Comparison of ENCODE assay signal across 7 cellular contexts in the genomic region with DNA sequence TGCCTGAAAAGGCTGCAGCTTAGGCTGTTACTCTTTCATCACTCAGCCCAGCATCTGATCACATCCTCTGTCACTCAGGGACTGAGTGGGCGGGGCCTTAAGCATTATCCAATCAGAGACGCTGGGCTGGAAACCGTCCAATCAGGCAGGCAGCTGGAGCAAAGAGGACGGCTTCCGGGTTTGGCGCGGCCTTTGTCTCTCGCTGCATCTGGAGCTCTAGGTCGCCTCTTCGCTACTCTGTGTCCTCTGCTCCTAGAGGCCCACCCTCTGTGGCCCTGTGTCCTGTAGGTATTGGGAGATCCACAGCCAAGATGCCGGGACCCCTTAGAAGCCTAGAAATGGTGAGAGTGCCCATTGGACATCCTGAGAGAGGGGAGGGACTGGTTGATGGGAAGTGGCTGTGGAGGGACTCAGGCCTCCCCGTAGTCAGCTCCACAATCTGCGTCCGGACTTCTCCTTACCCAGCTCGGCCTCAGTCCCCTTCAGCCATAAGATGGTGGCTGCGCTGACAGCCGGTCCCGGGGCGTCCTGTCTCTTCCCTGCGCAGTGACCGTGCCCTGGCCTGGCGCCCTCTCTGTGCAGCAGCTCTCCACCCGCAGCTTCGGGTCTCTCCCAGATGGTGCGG. TPM values are rescaled to one million over a fixed set of nuclear protein-coding genes. Genes with fewer than 3 reads are reported as not detected.
DNase-seq lines count a peak whose midpoint lies in the region; ATAC-seq and TF ChIP-seq lines count a peak whose summit lies in the region.

A gene (plus strand): TSS at position 195 of the 625 bp plus-strand sequence. CDS start 117 bp downstream, at position 312.

- DNase-seq in head of caudate nucleus: peak; percentile 92 to 99 (median 97)
- DNase-seq in occipital lobe (lab: John Stamatoyannopoulos, UW): peak; percentile 88
- peak; percentile 99 for DNase-seq in superior temporal gyrus (ENCODE audit: extremely low spot score)

- H3K36me3 Mint-ChIP-seq in activated naive CD4-positive, alpha-beta T cell treated with anti-CD3 and anti-CD28 coated beads, Interleukin-2, amount 50 U/mL, for 24 hours: peaks cover 39% of the 10 kb centered on the region

- H3K27me3 Mint-ChIP-seq in activated naive CD4-positive, alpha-beta T cell treated with anti-CD3 and anti-CD28 coated beads, Interleukin-2, amount 50 U/mL, for 24 hours: no peaks in the 10 kb centered on the region

- TF ChIP-seq POLR2A in Raji (IDR thresholded peaks at IDR 0.05; ENCODE audit: insufficient read depth, low read depth, low read length): peak; percentile 80

- peaks cover 31% of the 10 kb centered on the region for H3K4me1 Mint-ChIP-seq in activated naive CD4-positive, alpha-beta T cell treated with anti-CD3 and anti-CD28 coated beads, Interleukin-2, amount 50 U/mL, for 24 hours

- intact Hi-C loops in head of caudate nucleus (cut with DNase I): no loop called here

- peak within 1 kb of the TSS; percentile 81 for H3K27ac Mint-ChIP-seq in activated naive CD4-positive, alpha-beta T cell treated with anti-CD3 and anti-CD28 coated beads, Interleukin-2, amount 50 U/mL, for 24 hours

- H3K4me3 Mint-ChIP-seq in activated naive CD4-positive, alpha-beta T cell treated with anti-CD3 and anti-CD28 coated beads, Interleukin-2, amount 50 U/mL, for 24 hours: peak within 1 kb of the TSS; percentile 95

- ATAC-seq in GM18873 (IDR thresholded peaks at IDR 0.05; ENCODE audit: low FRiP score, unreplicated experiment): peak; percentile 72
- peak; percentile 86 for ATAC-seq in HG03139 (IDR thresholded peaks at IDR 0.05; ENCODE audit: unreplicated experiment)

- H3K9me3 Mint-ChIP-seq in activated naive CD4-positive, alpha-beta T cell treated with anti-CD3 and anti-CD28 coated beads, Interleukin-2, amount 50 U/mL, for 24 hours: peaks cover 10% of the 10 kb centered on the region

RNA-seq across cellular contexts. Expression of the gene that starts here (rescaled TPM):
- 24.3 TPM for total RNA-seq in occipital lobe

Comparison
In these comparisons a context has a peak if more than half of its experiments do, and no peak if none do; other contexts are left out.
1. Peak in every context shown above with its lines: DNase-seq and ATAC-seq.